Comparison of ENCODE assay signal across 8 cellular contexts in the genomic region with DNA sequence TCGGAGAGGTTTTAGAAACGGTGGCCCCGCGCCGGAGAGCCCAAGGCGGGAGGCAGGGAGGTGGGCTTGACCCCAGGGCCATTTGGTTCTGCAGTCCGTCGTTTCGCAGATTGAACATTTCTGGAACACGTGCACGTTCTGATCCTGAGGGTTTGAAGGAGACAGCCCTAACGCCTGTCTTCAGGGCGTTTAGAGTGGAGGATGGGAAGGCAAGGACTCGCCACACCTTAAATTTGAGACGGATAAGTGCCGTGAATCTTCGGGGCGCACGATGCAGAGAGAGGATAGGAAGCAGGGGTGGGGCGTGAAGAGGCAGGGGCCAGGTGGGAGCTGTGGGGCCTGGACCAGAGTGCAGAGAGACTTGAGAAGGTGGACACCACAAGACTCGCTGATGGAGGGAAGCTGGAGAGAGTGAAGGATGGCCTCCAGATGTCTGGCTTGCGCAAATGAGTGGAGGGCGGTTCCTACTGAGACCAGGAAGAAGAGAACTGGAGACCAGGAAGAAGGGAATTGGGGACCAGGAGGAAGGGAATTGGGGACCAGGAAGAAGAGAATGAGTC. TPM values are rescaled to one million over a fixed set of nuclear protein-coding genes. Genes with fewer than 3 reads are reported as not detected.
DNase-seq lines count a peak whose midpoint lies in the region; ATAC-seq and TF ChIP-seq lines count a peak whose summit lies in the region.

No MANE protein-coding gene starts in this region.

- H3K4me3 Mint-ChIP-seq in activated CD8-positive, alpha-beta memory T cell treated with anti-CD3 and anti-CD28 coated beads, Interleukin-2, amount 10 ng/mL, durations not matched to agents 7 days and 5 days, result peak overlapping the region; percentile 35
- H3K4me3 Mint-ChIP-seq in activated naive CD8-positive, alpha-beta T cell, result peak overlapping the region; percentile 84

- H3K9me3 Mint-ChIP-seq in activated CD8-positive, alpha-beta memory T cell treated with anti-CD3 and anti-CD28 coated beads, Interleukin-2, amount 10 ng/mL, durations not matched to agents 7 days and 5 days (ENCODE audit: low read depth), result no peaks in the 10 kb centered on the region
- no peaks in the 10 kb centered on the region for H3K9me3 Mint-ChIP-seq in activated naive CD8-positive, alpha-beta T cell (ENCODE audit: low read depth)

- H3K9me3 ChIP-seq in iPS-20b (ENCODE audit: insufficient read depth, low read depth, low read length), result no peaks in the 10 kb centered on the region
- no peaks in the 10 kb centered on the region for H3K9me3 ChIP-seq in stomach

- peak overlapping the region; percentile 81; the same call in 1 of the 2 replicates for H3K9ac ChIP-seq in iPS-20b (ENCODE audit: low read depth, low read length)

- peaks cover 10% of the 10 kb centered on the region for H3K4me1 ChIP-seq in iPS-20b (ENCODE audit: insufficient read depth, low read length)
- peaks cover 34 to 44% (median 39%) of the 10 kb centered on the region in 4 donors for H3K4me1 ChIP-seq in stomach

- H3K36me3 Mint-ChIP-seq in activated CD8-positive, alpha-beta memory T cell treated with anti-CD3 and anti-CD28 coated beads, Interleukin-2, amount 10 ng/mL, durations not matched to agents 7 days and 5 days, result peaks cover 7% of the 10 kb centered on the region
- peaks cover 8% of the 10 kb centered on the region for H3K36me3 Mint-ChIP-seq in activated naive CD8-positive, alpha-beta T cell

- no peak for TF ChIP-seq POLR2A in stomach (IDR thresholded peaks at IDR 0.05)

- H3K27ac ChIP-seq in iPS-20b (ENCODE audit: low read length) (no peak overlapping the region), stomach (no peak overlapping the region)

- 61 to 71% (median 64%) methylated on average over 23 of the region's 23 CpGs for WGBS in stomach, 5 donors

- DNase-seq in activated CD8-positive, alpha-beta memory T cell treated with anti-CD3 and anti-CD28 coated beads, Interleukin-2, amount 10 ng/mL, durations not matched to agents 7 days and 5 days, result no peak
- no peak for DNase-seq in activated CD8-positive, alpha-beta memory T cell treated with anti-CD3 and anti-CD28 coated beads, Interleukin-2, amount 50 U/mL, for 4 hours
- DNase-seq in stomach (no peak), DMS79 treated with DMSO at 0.1 percent for 48 hours (lab: John Stamatoyannopoulos, UW) (no peak), hippocampal formation (lab: John Stamatoyannopoulos, UW) (no peak)

- no peak for TF ChIP-seq CTCF in stomach (IDR thresholded peaks at IDR 0.05)

- no peaks in the 10 kb centered on the region for H3K27me3 Mint-ChIP-seq in activated CD8-positive, alpha-beta memory T cell treated with anti-CD3 and anti-CD28 coated beads, Interleukin-2, amount 10 ng/mL, durations not matched to agents 7 days and 5 days
- no peaks in the 10 kb centered on the region for H3K27me3 Mint-ChIP-seq in activated naive CD8-positive, alpha-beta T cell

- H3K27me3 ChIP-seq in iPS-20b (ENCODE audit: insufficient read depth, low read length) (peaks cover 13% of the 10 kb centered on the region), stomach (peaks cover 0 to 15% (median 0%) of the 10 kb centered on the region in 3 donors)

- intact Hi-C loops in stomach (cut with DNase I; ENCODE audit: low total_unique reads), result no loop called here

- peaks cover 33% of the 10 kb centered on the region for H3K4me1 Mint-ChIP-seq in activated CD8-positive, alpha-beta memory T cell treated with anti-CD3 and anti-CD28 coated beads, Interleukin-2, amount 10 ng/mL, durations not matched to agents 7 days and 5 days
- peaks cover 44% of the 10 kb centered on the region for H3K4me1 Mint-ChIP-seq in activated naive CD8-positive, alpha-beta T cell (ENCODE audit: low read depth)

- ATAC-seq in activated CD8-positive, alpha-beta memory T cell treated with anti-CD3 and anti-CD28 coated beads, Interleukin-2, amount 10 ng/mL, durations not matched to agents 7 days and 5 days, result no peak
- ATAC-seq in GM19023 (IDR thresholded peaks at IDR 0.05; ENCODE audit: unreplicated experiment), result no peak

- TF ChIP-seq EP300 in stomach (IDR thresholded peaks at IDR 0.05), result no peak

- H3K27ac Mint-ChIP-seq in activated CD8-positive, alpha-beta memory T cell treated with anti-CD3 and anti-CD28 coated beads, Interleukin-2, amount 10 ng/mL, durations not matched to agents 7 days and 5 days, result no peak overlapping the region
- H3K27ac Mint-ChIP-seq in activated naive CD8-positive, alpha-beta T cell, result peak overlapping the region; percentile 84

- CTCF ChIA-PET in activated CD8-positive, alpha-beta memory T cell treated with anti-CD3 and anti-CD28 coated beads, Interleukin-2, amount 10 ng/mL, durations not matched to agents 7 days and 5 days (lab: Charles Lee), result interaction anchor here (1.9 kb wide), 1 partner anchor 144 kb away, joined by 6 read pairs; no protein-coding TSS in a partner anchor

- H3K4me3 ChIP-seq in iPS-20b (ENCODE audit: low read length) (peak overlapping the region; percentile 83; the same call in 1 of the 2 replicates), stomach (peak overlapping the region; percentile 69 to 97 (median 90))

- peaks cover 13% of the 10 kb centered on the region for H3K36me3 ChIP-seq in iPS-20b (ENCODE audit: insufficient read depth, low read depth, low read length)
- peaks cover 0 to 9% (median 3%) of the 10 kb centered on the region in 4 donors for H3K36me3 ChIP-seq in stomach

RNA-seq across cellular contexts. Expression of a gene that starts 0.8 kb away (rescaled TPM):
- total RNA-seq in activated CD8-positive, alpha-beta memory T cell treated with anti-CD3 and anti-CD28 coated beads, Interleukin-2, amount 10 ng/mL, durations not matched to agents 7 days and 5 days, result 10 to 100 TPM; 21.6 to 23.8 TPM
- 10 to 100 TPM in 4 of 5 donors, 1 to 10 TPM in 1; 5.8 to 29.6 (median 13.6) TPM for total RNA-seq in stomach
- polyA plus RNA-seq in stomach, result 10 to 100 TPM in 2 of 3 donors, 1 to 10 TPM in 1; 8.4 to 13.4 (median 12.1) TPM

RNA-seq across cellular contexts. Expression of a gene that starts 54.2 kb away (rescaled TPM):
- not detected for total RNA-seq in activated CD8-positive, alpha-beta memory T cell treated with anti-CD3 and anti-CD28 coated beads, Interleukin-2, amount 10 ng/mL, durations not matched to agents 7 days and 5 days
- 100 to 1,000 TPM in 1 of 5 donors, 10 to 100 TPM in 4; 22.2 to 228 (median 46.4) TPM for total RNA-seq in stomach
- polyA plus RNA-seq in stomach, result 10 to 100 TPM; 22.5 to 55.7 (median 28.4) TPM

Comparison
In these comparisons a context has a peak if more than half of its experiments do, and no peak if none do; other contexts are left out.
1. RNA of a gene that starts 54.2 kb away (total RNA-seq): 22.2 to 228 TPM in stomach; not detected in activated CD8-positive, alpha-beta memory T cell treated with anti-CD3 and anti-CD28 coated beads, Interleukin-2, amount 10 ng/mL, durations not matched to agents 7 days and 5 days; every median in the first group is over 10 times any median in the second.